In genomic region chr4:127783026-127783769, GRCh38 we compare ENCODE assay signal across 8 cellular contexts. TPM values are rescaled to one million over a fixed set of nuclear protein-coding genes. Genes with fewer than 3 reads are reported as not detected.
DNase-seq lines count a peak whose midpoint lies in the region; ATAC-seq and TF ChIP-seq lines count a peak whose summit lies in the region.

No MANE protein-coding gene starts in this region.

- POLR2A ChIA-PET in CD4-positive, alpha-beta memory T cell (lab: Charles Lee; ENCODE audit: partially characterized antibody): no interaction called here

- TF ChIP-seq CTCF in SU-DHL-6 (IDR thresholded peaks at IDR 0.05; ENCODE audit: insufficient read depth, low read length, poor library complexity, severe bottlenecking) (no peak), mesothelial cell of epicardium (IDR thresholded peaks at IDR 0.05; ENCODE audit: unreplicated experiment) (no peak), tibial nerve (IDR thresholded peaks at IDR 0.05) (no peak)

- H3K9me3 Mint-ChIP-seq in CD4-positive, alpha-beta memory T cell: peaks cover 0 to 2% (median 0%) of the 10 kb centered on the region in 8 donors
- H3K9me3 Mint-ChIP-seq in mesothelial cell of epicardium: no peaks in the 10 kb centered on the region

- no peaks in the 10 kb centered on the region for H3K9me3 ChIP-seq in CD4-positive, alpha-beta memory T cell (ENCODE audit: control insufficient read depth in 1 of 2, low read length in 2 of 2)
- no peaks in the 10 kb centered on the region for H3K9me3 ChIP-seq in HUES48 (ENCODE audit: control insufficient read depth, insufficient read depth, low read length)
- no peaks in the 10 kb centered on the region for H3K9me3 ChIP-seq in SU-DHL-6 (ENCODE audit: insufficient read depth, low read length)
- H3K9me3 ChIP-seq in tibial nerve: no peaks in the 10 kb centered on the region

- no peaks in the 10 kb centered on the region for H3K36me3 Mint-ChIP-seq in CD4-positive, alpha-beta memory T cell
- H3K36me3 Mint-ChIP-seq in mesothelial cell of epicardium: no peaks in the 10 kb centered on the region

- H3K27me3 Mint-ChIP-seq in CD4-positive, alpha-beta memory T cell: peaks cover 36 to 44% of the 10 kb centered on the region in 2 donors
- peaks cover 21% of the 10 kb centered on the region for H3K27me3 Mint-ChIP-seq in mesothelial cell of epicardium (ENCODE audit: low read depth)

- peak overlapping the region; percentile 57 to 81 for H3K4me3 ChIP-seq in CD4-positive, alpha-beta memory T cell (ENCODE audit: low read length in 2 of 2)
- peak overlapping the region; percentile 71 for H3K4me3 ChIP-seq in HUES48 (ENCODE audit: low read depth, low read length)
- H3K4me3 ChIP-seq in SU-DHL-6 (ENCODE audit: insufficient read depth, low read length, poor library complexity, severe bottlenecking): peak overlapping the region; percentile 68
- peak overlapping the region; percentile 63 to 73 (median 70) for H3K4me3 ChIP-seq in tibial nerve

- H3K79me2 ChIP-seq in SU-DHL-6 (ENCODE audit: insufficient read depth, low read length): no peaks in the 10 kb centered on the region; the same call in 1 of the 2 replicates

- peaks cover 11% of the 10 kb centered on the region for H3K4me1 ChIP-seq in CD4-positive, alpha-beta memory T cell (ENCODE audit: insufficient read depth, low read length)
- H3K4me1 ChIP-seq in HUES48 (ENCODE audit: control insufficient read depth, insufficient read depth, low read length): peaks cover 3% of the 10 kb centered on the region; the same call in 1 of the 2 replicates
- H3K4me1 ChIP-seq in tibial nerve: peaks cover 0 to 21% (median 0%) of the 10 kb centered on the region in 4 donors

- H3K9ac ChIP-seq in HUES48 (ENCODE audit: low read depth, low read length) (0 out of 2 replicates have a peak overlapping the region, but pooled peaks have one; percentile 52), SU-DHL-6 (ENCODE audit: low read length) (peak overlapping the region; percentile 70)

- H2AFZ ChIP-seq in SU-DHL-6 (ENCODE audit: low read depth, low read length, severe bottlenecking): peak overlapping the region; percentile 89

- no peak for TF ChIP-seq POLR2A in tibial nerve (IDR thresholded peaks at IDR 0.05)

- intact Hi-C loops in CD4-positive, alpha-beta memory T cell (cut with micrococcal nuclease): loop anchor here (5.0 kb wide), 1 partner anchor 184 kb away; the partner anchor contains the start of genes ABHD18 and MFSD8

- peaks cover 10 to 24% (median 17%) of the 10 kb centered on the region in 4 donors for H3K4me1 Mint-ChIP-seq in CD4-positive, alpha-beta memory T cell
- H3K4me1 Mint-ChIP-seq in mesothelial cell of epicardium: peaks cover 19% of the 10 kb centered on the region

- H3K27ac Mint-ChIP-seq in CD4-positive, alpha-beta memory T cell: peak overlapping the region in 2 of 7 donors; percentile 19 to 48
- H3K27ac Mint-ChIP-seq in mesothelial cell of epicardium: peak overlapping the region; percentile 93

- TF ChIP-seq EP300 in tibial nerve (IDR thresholded peaks at IDR 0.05): peak; percentile 31 to 69

- H3K36me3 ChIP-seq in CD4-positive, alpha-beta memory T cell (ENCODE audit: insufficient read depth, low read length): no peaks in the 10 kb centered on the region
- no peaks in the 10 kb centered on the region for H3K36me3 ChIP-seq in HUES48 (ENCODE audit: control insufficient read depth, insufficient read depth, low read length)
- no peaks in the 10 kb centered on the region for H3K36me3 ChIP-seq in SU-DHL-6 (ENCODE audit: low read length)
- H3K36me3 ChIP-seq in tibial nerve: no peaks in the 10 kb centered on the region

- peak overlapping the region; percentile 64 for H3K4me2 ChIP-seq in SU-DHL-6 (ENCODE audit: low read depth, low read length, poor library complexity, severe bottlenecking)

- H3K4me3 Mint-ChIP-seq in CD4-positive, alpha-beta memory T cell: peak overlapping the region; percentile 88 to 96 (median 92)
- H3K4me3 Mint-ChIP-seq in mesothelial cell of epicardium: peak overlapping the region; percentile 84

- no peak overlapping the region for H3K27ac ChIP-seq in CD4-positive, alpha-beta memory T cell (ENCODE audit: low read depth, low read length)
- H3K27ac ChIP-seq in HUES48 (ENCODE audit: low read depth, low read length) (no peak overlapping the region), SU-DHL-6 (ENCODE audit: low read depth, low read length) (no peak overlapping the region), epithelial cell of prostate (peak overlapping the region; percentile 95), tibial nerve (peak overlapping the region; percentile 75 to 92 (median 81))

- H3K9me2 ChIP-seq in SU-DHL-6 (replicated peaks; ENCODE audit: insufficient read depth, low read length): no peaks in the 10 kb centered on the region

- ATAC-seq in GM19035 (IDR thresholded peaks at IDR 0.05; ENCODE audit: unreplicated experiment): peak; percentile 5

- H3K27me3 ChIP-seq in CD4-positive, alpha-beta memory T cell (ENCODE audit: insufficient read depth, low read length): peaks cover 16% of the 10 kb centered on the region
- H3K27me3 ChIP-seq in HUES48 (ENCODE audit: control insufficient read depth, insufficient read depth, low read length) (peaks cover 48% of the 10 kb centered on the region), SU-DHL-6 (ENCODE audit: low read length) (no peaks in the 10 kb centered on the region), tibial nerve (no peaks in the 10 kb centered on the region)

- 4 to 10% methylated on average over 25 of the region's 25 CpGs for WGBS in tibial nerve, 2 donors

- no peaks in the 10 kb centered on the region for H3F3A ChIP-seq in SU-DHL-6 (ENCODE audit: insufficient read depth)

- CTCF ChIA-PET in CD4-positive, alpha-beta memory T cell (lab: Charles Lee; ENCODE audit: partially characterized antibody): no interaction called here

- DNase-seq in CD4-positive, alpha-beta memory T cell: peak in 3 of 5 donors; percentile 13 to 40 (median 14)
- DNase-seq in epithelial cell of prostate (ENCODE audit: low read depth, low spot score): peak; percentile 99
- DNase-seq in mesothelial cell of epicardium (ENCODE audit: low spot score in 2 of 2, unreplicated experiment in 2 of 2): peak; percentile 30 to 67
- DNase-seq in tibial nerve (ENCODE audit: low spot score in 2 of 2): peak; percentile 46 to 57
- no peak for DNase-seq in activated gamma-delta T cell treated with Interleukin-2 at 50 U/mL for 16 hours

- H4K20me1 ChIP-seq in SU-DHL-6 (ENCODE audit: low read depth, low read length): no peaks in the 10 kb centered on the region

RNA-seq across cellular contexts. Expression of gene HSPA4L, which starts 1.1 kb away (rescaled TPM):
- total RNA-seq in CD4-positive, alpha-beta memory T cell: not detected
- polyA plus RNA-seq in CD4-positive, alpha-beta memory T cell: not detected
- total RNA-seq in mesothelial cell of epicardium: 4.3 to 5.2 TPM (median 4.6 TPM) in 3 replicates
- total RNA-seq in tibial nerve: 1 to 10 TPM; 3.3 to 7.6 (median 5.3) TPM

RNA-seq across cellular contexts. Expression of gene SLC25A31, which starts 53.0 kb away (rescaled TPM):
- total RNA-seq in CD4-positive, alpha-beta memory T cell: not detected
- not detected for polyA plus RNA-seq in CD4-positive, alpha-beta memory T cell
- total RNA-seq in mesothelial cell of epicardium (not detected in 3 replicates), tibial nerve (not detected)

Comparison
In these comparisons a context has a peak if more than half of its experiments do, and no peak if none do; other contexts are left out.
1. H3K27ac ChIP-seq: peak in epithelial cell of prostate (single experiment) and tibial nerve (4 of 4); none in CD4-positive, alpha-beta memory T cell (single experiment), HUES48 (single experiment) and SU-DHL-6 (single experiment).
2. Peak in every context shown above with its lines, with median percentiles within 50 percentile points of each other: H3K4me3 ChIP-seq.